14 cellular contexts compared by ENCODE assay signal in the genomic region with DNA sequence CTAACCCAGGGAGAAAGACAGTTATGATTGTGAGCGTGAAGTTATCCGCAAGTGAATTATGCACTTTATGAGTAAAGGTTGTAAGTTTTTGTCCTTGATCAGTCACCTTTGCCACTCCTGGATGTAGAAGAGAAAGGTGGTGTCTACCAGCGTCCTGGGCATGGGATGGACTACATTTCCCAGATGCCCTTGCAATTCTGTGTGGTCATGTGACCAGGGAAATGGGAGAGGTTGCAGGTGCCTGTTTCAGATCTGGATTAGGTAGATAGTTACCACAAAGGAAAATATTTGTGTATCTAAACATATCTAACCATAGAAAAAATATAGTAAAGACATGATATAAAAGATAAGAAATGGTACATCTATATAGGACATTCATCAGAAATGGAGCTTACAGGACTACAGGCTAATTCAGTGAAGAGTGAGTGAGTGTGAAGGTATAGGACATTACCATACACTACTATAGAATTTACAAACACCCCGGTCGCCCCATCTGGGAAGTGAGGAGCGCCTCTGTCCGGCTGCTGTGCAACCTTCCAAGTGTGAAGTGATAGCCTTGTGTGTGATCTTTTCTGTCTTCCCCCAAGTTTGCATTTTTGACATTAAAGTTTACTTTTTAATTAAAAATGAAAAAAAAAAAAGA. TPM values are rescaled to one million over a fixed set of nuclear protein-coding genes. Genes with fewer than 3 reads are reported as not detected.
A peak's percentile ranks its signal among the peaks of the same experiment; 100 is the strongest.
DNase-seq lines count a peak whose midpoint lies in the region; ATAC-seq and TF ChIP-seq lines count a peak whose summit lies in the region.
"Had no signal": no experiment of that assay in that cellular context is flagged by ENCODE, and none has a peak within 500 bp of the region (broad histone marks: within the 10 kb centered on the region; RNA-seq: fewer than 3 reads in every experiment).

No MANE protein-coding gene starts in this region.

- intact Hi-C loops in activated CD4-positive, alpha-beta memory T cell treated with anti-CD3 and anti-CD28 coated beads for 36 hours (cut with micrococcal nuclease): no loop called here
- intact Hi-C loops in prostate gland (cut with DNase I): no loop called here

- H3K4me3 Mint-ChIP-seq in activated CD4-positive, alpha-beta memory T cell treated with anti-CD3 and anti-CD28 coated beads for 36 hours: no peak overlapping the region
- no peak overlapping the region for H3K4me3 Mint-ChIP-seq in activated CD4-positive, alpha-beta memory T cell treated with anti-CD3 and anti-CD28 coated beads, Interleukin-2, amount 10 ng/mL, durations not matched to agents 7 days and 5 days
- H3K4me3 Mint-ChIP-seq: activated T-cell treated with anti-CD3 and anti-CD28 coated beads, Interleukin-2, amount 50 U/mL, for 24 hours; stimulated activated effector memory CD8-positive, alpha-beta T cell treated with anti-CD3 and anti-CD28 coated beads, Interleukin-12 subunit alpha, Interleukin-12 subunit beta, amount 100 ng/mL, for 72 hours had no signal

- no peaks in the 10 kb centered on the region for H3K4me1 ChIP-seq in prostate gland (replicated peaks)
- H3K4me1 ChIP-seq: foreskin keratinocyte had no signal

- no peaks in the 10 kb centered on the region for H3K27me3 ChIP-seq in prostate gland (replicated peaks; ENCODE audit: insufficient read depth)
- H3K27me3 ChIP-seq: foreskin keratinocyte had no signal

- no peaks in the 10 kb centered on the region for H3K36me3 Mint-ChIP-seq in activated CD4-positive, alpha-beta memory T cell treated with anti-CD3 and anti-CD28 coated beads for 36 hours
- no peaks in the 10 kb centered on the region for H3K36me3 Mint-ChIP-seq in activated CD4-positive, alpha-beta memory T cell treated with anti-CD3 and anti-CD28 coated beads, Interleukin-2, amount 10 ng/mL, durations not matched to agents 7 days and 5 days (ENCODE audit: low read depth)
- H3K36me3 Mint-ChIP-seq: stimulated activated effector memory CD8-positive, alpha-beta T cell treated with anti-CD3 and anti-CD28 coated beads, Interleukin-12 subunit alpha, Interleukin-12 subunit beta, amount 100 ng/mL, for 72 hours had no signal

- H3K27me3 Mint-ChIP-seq in activated CD4-positive, alpha-beta memory T cell treated with anti-CD3 and anti-CD28 coated beads for 36 hours: peaks cover 15% of the 10 kb centered on the region
- H3K27me3 Mint-ChIP-seq in activated CD4-positive, alpha-beta memory T cell treated with anti-CD3 and anti-CD28 coated beads, Interleukin-2, amount 10 ng/mL, durations not matched to agents 7 days and 5 days: peaks cover 7% of the 10 kb centered on the region

- DNase-seq in activated CD4-positive, alpha-beta memory T cell treated with anti-CD3 and anti-CD28 coated beads for 36 hours: peak; percentile 9
- no peak for DNase-seq in activated CD4-positive, alpha-beta memory T cell treated with anti-CD3 and anti-CD28 coated beads, Interleukin-2, amount 10 ng/mL, durations not matched to agents 7 days and 5 days
- DNase-seq in NCI-H1105 (lab: John Stamatoyannopoulos, UW): peak; percentile 29
- peak; percentile 2 to 39 for DNase-seq in T47D (ENCODE audit: low read depth in 1 of 2, low spot score in 1 of 2)
- DNase-seq in superior temporal gyrus (ENCODE audit: extremely low spot score): peak; percentile 53
- DNase-seq in prostate gland (ENCODE audit: low spot score): no peak
- DNase-seq in GOT3 (lab: John Stamatoyannopoulos, UW): no peak
- DNase-seq: activated T-cell treated with anti-CD3 and anti-CD28 coated beads, Interleukin-2, amount 50 U/mL, for 24 hours; foreskin keratinocyte; kidney; NCI-H446; stimulated activated CD4-positive, alpha-beta T cell treated with anti-CD3 and anti-CD28 coated beads, Interleukin-2, amount 100 ng/mL, for 48 hours had no signal

- no peaks in the 10 kb centered on the region for H3K4me1 Mint-ChIP-seq in activated CD4-positive, alpha-beta memory T cell treated with anti-CD3 and anti-CD28 coated beads for 36 hours (ENCODE audit: low read depth)
- H3K4me1 Mint-ChIP-seq in activated CD4-positive, alpha-beta memory T cell treated with anti-CD3 and anti-CD28 coated beads, Interleukin-2, amount 10 ng/mL, durations not matched to agents 7 days and 5 days: no peaks in the 10 kb centered on the region
- H3K4me1 Mint-ChIP-seq: stimulated activated effector memory CD8-positive, alpha-beta T cell treated with anti-CD3 and anti-CD28 coated beads, Interleukin-12 subunit alpha, Interleukin-12 subunit beta, amount 100 ng/mL, for 72 hours had no signal

- no peak overlapping the region for H3K4me3 ChIP-seq in prostate gland

- no peak for TF ChIP-seq POLR2A in prostate gland (IDR thresholded peaks at IDR 0.05)

- no peak overlapping the region for H3K27ac ChIP-seq in prostate gland
- H3K27ac ChIP-seq: foreskin keratinocyte had no signal

- no peaks in the 10 kb centered on the region for H3K9me3 ChIP-seq in prostate gland

- in situ Hi-C loops in T47D (cut with HindIII; ENCODE audit: low pct_unique_long_range_greater_than_20kb, low sequenced_read_pairs): no loop called here

- 43% methylated on average over 7 of the region's 7 CpGs for WGBS in prostate gland

- TF ChIP-seq CTCF in prostate gland (IDR thresholded peaks at IDR 0.05): no peak

- POLR2A ChIA-PET in activated CD4-positive, alpha-beta memory T cell treated with anti-CD3 and anti-CD28 coated beads for 36 hours (lab: Charles Lee): no interaction called here
- POLR2A ChIA-PET in activated CD4-positive, alpha-beta memory T cell treated with anti-CD3 and anti-CD28 coated beads, Interleukin-2, amount 10 ng/mL, durations not matched to agents 7 days and 5 days (lab: Charles Lee): no interaction called here

- CTCF ChIA-PET in activated CD4-positive, alpha-beta memory T cell treated with anti-CD3 and anti-CD28 coated beads for 36 hours (lab: Charles Lee): no interaction called here
- CTCF ChIA-PET in activated CD4-positive, alpha-beta memory T cell treated with anti-CD3 and anti-CD28 coated beads, Interleukin-2, amount 10 ng/mL, durations not matched to agents 7 days and 5 days (lab: Charles Lee): no interaction called here

- no peaks in the 10 kb centered on the region for H3K9me3 Mint-ChIP-seq in activated CD4-positive, alpha-beta memory T cell treated with anti-CD3 and anti-CD28 coated beads for 36 hours
- no peaks in the 10 kb centered on the region for H3K9me3 Mint-ChIP-seq in activated CD4-positive, alpha-beta memory T cell treated with anti-CD3 and anti-CD28 coated beads, Interleukin-2, amount 10 ng/mL, durations not matched to agents 7 days and 5 days
- H3K9me3 Mint-ChIP-seq: activated T-cell treated with anti-CD3 and anti-CD28 coated beads, Interleukin-2, amount 50 U/mL, for 24 hours; stimulated activated effector memory CD8-positive, alpha-beta T cell treated with anti-CD3 and anti-CD28 coated beads, Interleukin-12 subunit alpha, Interleukin-12 subunit beta, amount 100 ng/mL, for 72 hours had no signal

- no peak overlapping the region for H3K27ac Mint-ChIP-seq in activated CD4-positive, alpha-beta memory T cell treated with anti-CD3 and anti-CD28 coated beads for 36 hours
- no peak overlapping the region for H3K27ac Mint-ChIP-seq in activated CD4-positive, alpha-beta memory T cell treated with anti-CD3 and anti-CD28 coated beads, Interleukin-2, amount 10 ng/mL, durations not matched to agents 7 days and 5 days
- H3K27ac Mint-ChIP-seq: activated T-cell treated with anti-CD3 and anti-CD28 coated beads, Interleukin-2, amount 50 U/mL, for 24 hours; stimulated activated effector memory CD8-positive, alpha-beta T cell treated with anti-CD3 and anti-CD28 coated beads, Interleukin-12 subunit alpha, Interleukin-12 subunit beta, amount 100 ng/mL, for 72 hours had no signal

- ATAC-seq in HG03196 (IDR thresholded peaks at IDR 0.05; ENCODE audit: unreplicated experiment): no peak
- ATAC-seq: foreskin keratinocyte; stimulated activated effector memory CD8-positive, alpha-beta T cell treated with anti-CD3 and anti-CD28 coated beads, Interleukin-12 subunit alpha, Interleukin-12 subunit beta, amount 100 ng/mL, for 72 hours had no signal

- H3K36me3 ChIP-seq in prostate gland: no peaks in the 10 kb centered on the region

RNA-seq across cellular contexts. Expression of a gene that starts 51.6 kb away (rescaled TPM):
- total RNA-seq in activated CD4-positive, alpha-beta memory T cell treated with anti-CD3 and anti-CD28 coated beads for 36 hours: under 1 TPM; 0.46 to 0.74 TPM
- total RNA-seq in activated CD4-positive, alpha-beta memory T cell treated with anti-CD3 and anti-CD28 coated beads, Interleukin-2, amount 10 ng/mL, durations not matched to agents 7 days and 5 days: 1 to 10 TPM; 3.6 to 4.1 TPM
- total RNA-seq in prostate gland: 10 to 100 TPM in 1 of 2 donors, under 1 TPM in 1; 0.46 to 12.4 TPM

Comparison
In these comparisons a context has a peak if more than half of its experiments do, and no peak if none do; other contexts are left out.
1. DNase-seq: peak in activated CD4-positive, alpha-beta memory T cell treated with anti-CD3 and anti-CD28 coated beads for 36 hours (single experiment), NCI-H1105 (single experiment), T47D (2 of 2) and superior temporal gyrus (single experiment); none in activated CD4-positive, alpha-beta memory T cell treated with anti-CD3 and anti-CD28 coated beads, Interleukin-2, amount 10 ng/mL, durations not matched to agents 7 days and 5 days (single experiment), prostate gland (single experiment) and GOT3 (single experiment).